1 cellular context compared by ENCODE assay signal in genomic region chr20:16063876-16064275, GRCh38.
TF ChIP-seq lines count a peak whose summit lies in the region.

No MANE protein-coding gene starts in this region.

TF ChIP-seq in H1, 55 proteins besides CTCF, POLR2A, EP300 and RAD21 (continued from another document):
- TF ChIP-seq E2F6 (IDR thresholded peaks at IDR 0.05) (no peak), PHF8 (conservative IDR thresholded peaks at IDR 0.05; ENCODE audit: low read depth, low read length) (no peak), RXRA (IDR thresholded peaks at IDR 0.05; ENCODE audit: insufficient read depth, low read depth, low read length) (no peak), HDAC6 (IDR thresholded peaks at IDR 0.05; ENCODE audit: low read depth, low read length) (no peak), CEBPB (IDR thresholded peaks at IDR 0.05; ENCODE audit: low read depth, low read length) (no peak), SIN3A (conservative IDR thresholded peaks at IDR 0.05 in 1 of 2, IDR thresholded peaks at IDR 0.05 in 1 of 2; ENCODE audit: low read depth in 1 of 2, low read length in 2 of 2) (no peak), SIRT6 (IDR thresholded peaks at IDR 0.05; ENCODE audit: low read length) (no peak), KDM5A (IDR thresholded peaks at IDR 0.05; ENCODE audit: low read length) (no peak), BCL11A (IDR thresholded peaks at IDR 0.05; ENCODE audit: low read depth in 2 of 2, low read length in 2 of 2) (no peak), JUND (IDR thresholded peaks at IDR 0.05; ENCODE audit: low read length) (no peak), MAFK (IDR thresholded peaks at IDR 0.05; ENCODE audit: low read depth, low read length) (no peak)
